17 cellular contexts compared by ENCODE assay signal in genomic region chr1:207298186-207298585, GRCh38. TPM values are rescaled to one million over a fixed set of nuclear protein-coding genes. Genes with fewer than 3 reads are reported as not detected.
A peak's percentile ranks its signal among the peaks of the same experiment; 100 is the strongest.
DNase-seq lines count a peak whose midpoint lies in the region; ATAC-seq, FAIRE-seq and TF ChIP-seq lines count a peak whose summit lies in the region.
"Had no signal": no experiment of that assay in that cellular context is flagged by ENCODE, and none has a peak within 500 bp of the region (broad histone marks: within the 10 kb centered on the region; RNA-seq: fewer than 3 reads in every experiment).

No MANE protein-coding gene starts in this region.

- no peak overlapping the region for H2AK5ac ChIP-seq in IMR-90 (ENCODE audit: low read depth, low read length)

- dilution Hi-C loops in IMR-90 (cut with HindIII; ENCODE audit: low sequenced_read_pairs, unreplicated experiment) (no loop called here), endothelial cell of umbilical vein (cut with MboI; ENCODE audit: extremely low pct_ligation_motif_present, low sequenced_read_pairs) (no loop called here)

- H3K27ac Mint-ChIP-seq in Calu3 (ENCODE audit: unreplicated experiment) = peak overlapping the region; percentile 46
- H3K27ac Mint-ChIP-seq: activated naive CD4-positive, alpha-beta T cell treated with anti-CD3 and anti-CD28 coated beads, Interleukin-2, amount 50 U/mL, for 24 hours; activated T-cell treated with anti-CD3 and anti-CD28 coated beads, Interleukin-2, amount 50 U/mL, for 24 hours had no signal

- H3K23ac ChIP-seq in IMR-90 (ENCODE audit: low read depth, low read length) = no peak overlapping the region

- H2BK20ac ChIP-seq in IMR-90 (ENCODE audit: low read depth, low read length) = no peak overlapping the region

- no peak for TF ChIP-seq POLR2A in IMR-90 (IDR thresholded peaks at IDR 0.05; ENCODE audit: low read depth, low read length)
- TF ChIP-seq POLR2A in endothelial cell of umbilical vein (IDR thresholded peaks at IDR 0.05; ENCODE audit: low read depth, low read length) = no peak
- no peak for TF ChIP-seq POLR2A in uterus (IDR thresholded peaks at IDR 0.05)
- no peak for TF ChIP-seq POLR2A in vagina (IDR thresholded peaks at IDR 0.05)

- no peaks in the 10 kb centered on the region for H3K27me3 Mint-ChIP-seq in Calu3 (ENCODE audit: unreplicated experiment)
- H3K27me3 Mint-ChIP-seq: activated naive CD4-positive, alpha-beta T cell treated with anti-CD3 and anti-CD28 coated beads, Interleukin-2, amount 50 U/mL, for 24 hours; activated T-cell treated with anti-CD3 and anti-CD28 coated beads, Interleukin-2, amount 50 U/mL, for 24 hours had no signal

- no peaks in the 10 kb centered on the region for H3K79me1 ChIP-seq in IMR-90 (ENCODE audit: low read depth in 1 of 2, low read length in 2 of 2)

- H3K9ac ChIP-seq in IMR-90 (ENCODE audit: low read depth, low read length) (no peak overlapping the region), endothelial cell of umbilical vein (replicated peaks; ENCODE audit: extremely low read depth, insufficient read depth, low read length) (no peak overlapping the region)
- H3K9ac ChIP-seq: BLaER1 treated with 17β-estradiol and CSF1 and Interleukin-3, amounts not matched to agents 10 nM and 100 nM had no signal

- no peak overlapping the region for H4K91ac ChIP-seq in IMR-90 (ENCODE audit: insufficient read depth, low read depth, low read length)

- no peak overlapping the region for H3K56ac ChIP-seq in IMR-90 (ENCODE audit: extremely low read depth, insufficient read depth, low read length)

- POLR2A ChIA-PET in IMR-90 (lab: Charles Lee; ENCODE audit: unreplicated experiment) (no interaction called here), endothelial cell of umbilical vein (lab: Charles Lee) (no interaction called here)

- no peak overlapping the region for H3K14ac ChIP-seq in IMR-90 (replicated peaks; ENCODE audit: low read depth, low read length)

- H3K4me1 ChIP-seq in IMR-90 (ENCODE audit: control insufficient read depth, insufficient read depth, low read length) = peaks cover 5% of the 10 kb centered on the region
- H3K4me1 ChIP-seq in endothelial cell of umbilical vein (ENCODE audit: control insufficient read depth, extremely low read depth, insufficient read depth, low read length) = peaks cover 15% of the 10 kb centered on the region
- no peaks in the 10 kb centered on the region for H3K4me1 ChIP-seq in uterus
- H3K4me1 ChIP-seq in vagina = no peaks in the 10 kb centered on the region

- no peak for ATAC-seq in IMR-90 (ENCODE audit: low read depth)

- no peak overlapping the region for H3K4me3 Mint-ChIP-seq in Calu3 (ENCODE audit: low read depth, unreplicated experiment)
- H3K4me3 Mint-ChIP-seq: activated naive CD4-positive, alpha-beta T cell treated with anti-CD3 and anti-CD28 coated beads, Interleukin-2, amount 50 U/mL, for 24 hours; activated T-cell treated with anti-CD3 and anti-CD28 coated beads, Interleukin-2, amount 50 U/mL, for 24 hours had no signal

- BruUV-seq in Calu3 (replicated peaks; lab: Mats Ljungman, UMichigan) = no TSS peak
- BruUV-seq in IMR-90 (replicated peaks; lab: Mats Ljungman, UMichigan) = no TSS peak
- no TSS peak for BruUV-seq in endothelial cell of umbilical vein (replicated peaks; lab: Mats Ljungman, UMichigan)

- no peak overlapping the region for H2BK15ac ChIP-seq in IMR-90 (ENCODE audit: low read depth, low read length)

- peak overlapping the region; percentile 82; the same call in 1 of the 2 replicates for H3K4me2 ChIP-seq in IMR-90 (ENCODE audit: low read depth, low read length)
- H3K4me2 ChIP-seq in endothelial cell of umbilical vein (ENCODE audit: insufficient read depth, low read length) = no peak overlapping the region

- no CpG with 5 or more reads among the region's 2 CpGs for WGBS in IMR-90 (ENCODE audit: extremely low coverage in 2 of 2, insufficient read length in 1 of 2), 2 experiments

- H3K27ac ChIP-seq in IMR-90 (ENCODE audit: insufficient read depth, low read length) (no peak overlapping the region), endothelial cell of umbilical vein (ENCODE audit: insufficient read depth, low read depth, low read length) (no peak overlapping the region), uterus (no peak overlapping the region), vagina (no peak overlapping the region)
- H3K27ac ChIP-seq: BLaER1 treated with 17β-estradiol and CSF1 and Interleukin-3, amounts not matched to agents 10 nM and 100 nM; brain microvascular endothelial cell had no signal

- H3K79me2 ChIP-seq in endothelial cell of umbilical vein (ENCODE audit: control insufficient read depth, insufficient read depth, low read length) = no peaks in the 10 kb centered on the region

- peaks cover 38% of the 10 kb centered on the region for H3K4me1 Mint-ChIP-seq in Calu3 (ENCODE audit: low read depth, unreplicated experiment)

- CTCF ChIA-PET in Calu3 (lab: Charles Lee) (interaction anchor here (0.9 to 1.5 kb wide), 5 partner anchors 12 to 266 kb away, joined by 3 to 5 read pairs (median 3); partner anchors contain the start of genes C1orf116 and CD55), IMR-90 (lab: Yijun Ruan, JAX) (no interaction called here), endothelial cell of umbilical vein (lab: Charles Lee) (interaction anchor here (0.9 to 2.5 kb wide), 5 partner anchors 9 to 107 kb away, joined by 3 to 9 read pairs (median 3); no protein-coding TSS in a partner anchor)

- H3K27me3 ChIP-seq in IMR-90 (ENCODE audit: control insufficient read depth, insufficient read depth, low read length) = peaks cover 4% of the 10 kb centered on the region; the same call in 1 of the 2 replicates
- H3K27me3 ChIP-seq in endothelial cell of umbilical vein (ENCODE audit: control insufficient read depth in 2 of 2, insufficient read depth in 2 of 2, low read length in 2 of 2) = no peaks in the 10 kb centered on the region
- H3K27me3 ChIP-seq in uterus = no peaks in the 10 kb centered on the region
- H3K27me3 ChIP-seq in vagina = no peaks in the 10 kb centered on the region
- H3K27me3 ChIP-seq: BLaER1 treated with 17β-estradiol and CSF1 and Interleukin-3, amounts not matched to agents 10 nM and 100 nM; brain microvascular endothelial cell had no signal

- H3K9me1 ChIP-seq in IMR-90 (ENCODE audit: insufficient read depth, low read length) (no peaks in the 10 kb centered on the region), endothelial cell of umbilical vein (replicated peaks; ENCODE audit: control insufficient read depth, extremely low read depth, insufficient read depth, low read length) (no peaks in the 10 kb centered on the region)

- H4K8ac ChIP-seq in IMR-90 (ENCODE audit: low read depth in 2 of 2, low read length in 2 of 2) = no peak overlapping the region

- H2AFZ ChIP-seq in IMR-90 (replicated peaks; ENCODE audit: low read length, poor library complexity) = no peak overlapping the region
- peak overlapping the region; percentile 67 for H2AFZ ChIP-seq in endothelial cell of umbilical vein (ENCODE audit: low read depth, low read length)

- no peak overlapping the region for H2BK120ac ChIP-seq in IMR-90 (ENCODE audit: low read depth, low read length)

- in situ Hi-C loops in IMR-90 (cut with MboI; ENCODE audit: low sequenced_read_pairs) = no loop called here

- no peaks in the 10 kb centered on the region for H3K9me3 ChIP-seq in IMR-90 (ENCODE audit: control insufficient read depth, insufficient read depth, low read length)
- no peaks in the 10 kb centered on the region for H3K9me3 ChIP-seq in endothelial cell of umbilical vein (replicated peaks; ENCODE audit: control insufficient read depth, insufficient read depth, low read length)
- H3K9me3 ChIP-seq in uterus = no peaks in the 10 kb centered on the region
- no peaks in the 10 kb centered on the region for H3K9me3 ChIP-seq in vagina

- no peaks in the 10 kb centered on the region for H4K20me1 ChIP-seq in IMR-90 (ENCODE audit: insufficient read depth, low read length)
- no peaks in the 10 kb centered on the region for H4K20me1 ChIP-seq in endothelial cell of umbilical vein (replicated peaks; ENCODE audit: control insufficient read depth, extremely low read depth, insufficient read depth, low read length)
- H4K20me1 ChIP-seq: BLaER1 treated with 17β-estradiol and CSF1 and Interleukin-3, amounts not matched to agents 10 nM and 100 nM had no signal

- no peak for TF ChIP-seq RAD21 in IMR-90 (IDR thresholded peaks at IDR 0.05; ENCODE audit: low read length)

- peak; percentile 15 for FAIRE-seq in endothelial cell of umbilical vein (lab: Jason Lieb, UNC)
- FAIRE-seq: H1, TTC549 had no signal

- H3K4ac ChIP-seq in IMR-90 (ENCODE audit: low read depth, low read length) = no peak overlapping the region

- intact Hi-C loops in Calu3 (cut with micrococcal nuclease; ENCODE audit: unreplicated experiment) (loop anchor here (2.0 kb wide), 2 partner anchors 19 to 57 kb away; no protein-coding TSS in a partner anchor), IMR-90 (cut with micrococcal nuclease) (no loop called here), endothelial cell of umbilical vein (cut with micrococcal nuclease) (loop anchor here (1.0 kb wide), 1 partner anchor 11 kb away; no protein-coding TSS in a partner anchor), uterus (cut with DNase I; ENCODE audit: low total_unique reads) (no loop called here), vagina (cut with DNase I) (no loop called here)

- H3K36me3 Mint-ChIP-seq in Calu3 (ENCODE audit: insufficient read depth, unreplicated experiment) = peaks cover 5% of the 10 kb centered on the region

- H3K9me3 Mint-ChIP-seq in Calu3 (ENCODE audit: low read depth, unreplicated experiment) = peaks cover 10% of the 10 kb centered on the region
- H3K9me3 Mint-ChIP-seq: activated naive CD4-positive, alpha-beta T cell treated with anti-CD3 and anti-CD28 coated beads, Interleukin-2, amount 50 U/mL, for 24 hours had no signal

- H3K4me3 ChIP-seq in IMR-90 (ENCODE audit: insufficient read depth, low read depth, low read length) = no peak overlapping the region
- H3K4me3 ChIP-seq in endothelial cell of umbilical vein (replicated peaks in 1 of 3; ENCODE audit: insufficient read depth in 1 of 3, low read depth in 1 of 3, low read length in 3 of 3) = no peak overlapping the region
- H3K4me3 ChIP-seq in uterus = no peak overlapping the region
- H3K4me3 ChIP-seq in vagina = no peak overlapping the region
- H3K4me3 ChIP-seq: BLaER1 treated with 17β-estradiol and CSF1 and Interleukin-3, amounts not matched to agents 10 nM and 100 nM had no signal

- H2BK5ac ChIP-seq in IMR-90 (ENCODE audit: low read depth, low read length, poor library complexity, severe bottlenecking) = no peak overlapping the region

- DNase-seq in Calu3 = no peak
- DNase-seq in IMR-90 = no peak
- peak; percentile 73 for DNase-seq in endothelial cell of umbilical vein (ENCODE audit: low read depth, low spot score)
- DNase-seq in pons (ENCODE audit: low spot score) = peak; percentile 36
- no peak for DNase-seq in uterus
- DNase-seq in vagina (ENCODE audit: extremely low spot score in 2 of 2) = no peak
- no peak for DNase-seq in NCI-H1436 (lab: John Stamatoyannopoulos, UW)
- DNase-seq: activated CD4-positive, alpha-beta T cell treated with anti-CD3 and anti-CD28 coated beads, Interleukin-2, amount 50 U/mL, for 48 hours; activated T-cell treated with anti-CD3 and anti-CD28 coated beads, Interleukin-2, amount 50 U/mL, for 24 hours; brain microvascular endothelial cell; MM.1S; NCI-H524; occipital lobe had no signal

- H3K36me3 ChIP-seq in IMR-90 (ENCODE audit: control insufficient read depth, insufficient read depth, low read length) (no peaks in the 10 kb centered on the region), endothelial cell of umbilical vein (ENCODE audit: control insufficient read depth in 2 of 2, extremely low read depth in 1 of 2, insufficient read depth in 2 of 2, low read length in 2 of 2) (no peaks in the 10 kb centered on the region), uterus (no peaks in the 10 kb centered on the region), vagina (no peaks in the 10 kb centered on the region)
- H3K36me3 ChIP-seq: BLaER1 treated with 17β-estradiol and CSF1 and Interleukin-3, amounts not matched to agents 10 nM and 100 nM; brain microvascular endothelial cell had no signal

- TF ChIP-seq CTCF in Calu3 (IDR thresholded peaks at IDR 0.05; ENCODE audit: unreplicated experiment) (no peak), IMR-90 (conservative IDR thresholded peaks at IDR 0.05; ENCODE audit: low read depth, low read length) (no peak), endothelial cell of umbilical vein (IDR thresholded peaks at IDR 0.05; ENCODE audit: extremely low read depth in 1 of 2, insufficient read depth in 1 of 2, low read depth in 1 of 2, low read length in 2 of 2) (no peak), uterus (IDR thresholded peaks at IDR 0.05) (no peak), vagina (IDR thresholded peaks at IDR 0.05) (no peak)

- peak overlapping the region; percentile 12; the same call in 1 of the 2 replicates for H3K18ac ChIP-seq in IMR-90 (ENCODE audit: low read depth, low read length)

- H2AK9ac ChIP-seq in IMR-90 (replicated peaks; ENCODE audit: low read depth, low read length, poor library complexity) = no peak overlapping the region

- H4K5ac ChIP-seq in IMR-90 (ENCODE audit: low read depth, low read length) = no peak overlapping the region

RNA-seq across cellular contexts. Expression of gene CD55, which starts 23.3 kb away (rescaled TPM):
- 106 and 126 TPM in 2 replicates for total RNA-seq in Calu3 (2022)
- 6.6 and 9.7 TPM in 2 replicates for total RNA-seq in IMR-90 (2012; rRNA removed)
- polyA plus RNA-seq in IMR-90 (2012; rRNA removed) = 11.5 and 11.6 TPM in 2 replicates
- 5.7 and 11.0 TPM in 2 replicates for polyA plus RNA-seq in IMR-90 (2012; cell fraction: cytosol; rRNA removed)
- polyA plus RNA-seq in IMR-90 (2012; cell fraction: nucleus; rRNA removed; ENCODE audit: low replicate concordance) = 1.7 and 7.2 TPM in 2 replicates
- 179 and 223 TPM in 2 replicates for total RNA-seq in endothelial cell of umbilical vein
- polyA plus RNA-seq in endothelial cell of umbilical vein = 103 and 111 TPM in 2 replicates
- polyA plus RNA-seq in endothelial cell of umbilical vein (2011; cell fraction: cytosol; rRNA removed) = 103 and 115 TPM in 2 replicates
- 77.0 and 114 TPM in 2 replicates for polyA plus RNA-seq in endothelial cell of umbilical vein (2011; cell fraction: nucleus; rRNA removed)
- 164 and 176 TPM in 2 replicates for polyA plus RNA-seq in endothelial cell of umbilical vein (2012)
- polyA minus RNA-seq in endothelial cell of umbilical vein = 106 and 107 TPM in 2 replicates
- polyA minus RNA-seq in endothelial cell of umbilical vein (2011; cell fraction: cytosol; rRNA and poly(A)+ RNA removed) = 565 TPM
- 216 and 218 TPM in 2 replicates for polyA minus RNA-seq in endothelial cell of umbilical vein (2011; cell fraction: nucleus; rRNA and poly(A)+ RNA removed)
- 100 to 1,000 TPM in 1 of 4 donors, 10 to 100 TPM in 3; 27.2 to 224 (median 59.5) TPM for total RNA-seq in uterus
- 106 TPM for total RNA-seq in vagina

Comparison
In these comparisons a context has a peak if more than half of its experiments do, and no peak if none do; other contexts are left out.
1. DNase-seq: peak in endothelial cell of umbilical vein (single experiment) and pons (single experiment); none in Calu3 (single experiment), IMR-90 (single experiment), uterus (0 of 2), vagina (0 of 2) and NCI-H1436 (single experiment).
2. intact Hi-C loops: an anchor here in Calu3 (2.0 kb wide) and endothelial cell of umbilical vein (1.0 kb wide); none called in IMR-90, uterus and vagina.